ENCODE assay signal across 1 cellular context in genomic region chr22:27203276-27203660, GRCh38.
TF ChIP-seq lines count a peak whose summit lies in the region.

No MANE protein-coding gene starts in this region.

TF ChIP-seq in GM23338, 12 proteins besides CTCF, POLR2A, EP300 and RAD21 (continued from another document):
- no peak for TF ChIP-seq ZNF462 (CRISPR knock-in tag; IDR thresholded peaks at IDR 0.05)
- no peak for TF ChIP-seq NANOG (IDR thresholded peaks at IDR 0.05; ENCODE audit: borderline replicate concordance)
- TF ChIP-seq ETS1 (IDR thresholded peaks at IDR 0.05) = no peak
